Comparison of ENCODE assay signal across 9 cellular contexts in the genomic region with DNA sequence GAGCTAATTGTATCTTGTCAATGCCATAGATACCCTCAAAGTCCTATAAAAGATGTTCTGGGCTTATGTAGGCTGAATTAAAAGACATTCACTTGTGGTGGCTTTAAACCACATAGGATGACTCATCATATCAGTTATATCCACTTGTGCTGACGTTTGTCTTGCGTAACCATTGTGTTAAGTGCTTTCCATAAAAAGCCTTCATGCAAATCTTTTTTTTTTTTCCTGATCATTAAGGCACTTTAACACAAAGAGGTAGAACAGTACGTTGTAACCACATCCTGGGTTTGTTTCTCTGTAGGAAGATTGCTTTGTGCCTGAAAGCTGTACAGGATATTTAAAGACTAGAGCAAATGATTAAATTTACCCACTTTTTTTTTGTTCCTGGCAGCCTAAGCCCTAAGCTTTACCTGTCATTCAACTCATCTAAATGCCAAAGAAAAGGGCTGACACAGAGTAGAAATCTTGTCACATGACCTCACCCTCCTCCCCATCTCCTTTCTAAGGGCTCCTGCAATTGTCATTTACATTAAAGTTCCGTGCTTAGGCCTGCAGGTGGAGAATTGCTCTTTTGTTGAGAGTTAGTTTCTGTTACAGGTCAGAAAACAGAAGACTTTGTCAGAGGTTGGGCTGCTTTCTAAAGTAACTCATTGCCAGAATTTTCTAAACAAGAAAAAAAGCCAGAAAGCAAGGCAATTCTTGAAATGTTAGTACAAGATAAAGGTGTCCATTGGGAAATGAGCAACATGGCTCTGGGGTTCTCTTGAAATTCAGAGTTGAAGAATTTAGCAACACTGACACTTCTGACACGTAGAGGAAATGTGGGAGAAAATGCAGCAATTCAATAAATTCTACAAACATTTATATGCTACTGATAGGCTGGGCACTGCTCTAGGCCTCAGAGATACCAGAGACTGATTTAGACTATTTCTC.
DNase-seq lines count a peak whose midpoint lies in the region; TF ChIP-seq lines count a peak whose summit lies in the region.
"Had no signal": no experiment of that assay in that cellular context is flagged by ENCODE, and none has a peak within 500 bp of the region (broad histone marks: within the 10 kb centered on the region; RNA-seq: fewer than 3 reads in every experiment).

No MANE protein-coding gene starts in this region.

- H3K27me3 ChIP-seq in Karpas-422 (ENCODE audit: low read length) = no peaks in the 10 kb centered on the region
- H3K27me3 ChIP-seq in endodermal cell (ENCODE audit: control insufficient read depth, insufficient read depth, low read length, poor library complexity, severe bottlenecking) = no peaks in the 10 kb centered on the region
- no peaks in the 10 kb centered on the region for H3K27me3 ChIP-seq in neuronal stem cell (ENCODE audit: control insufficient read depth in 3 of 3, insufficient read depth in 3 of 3, low read depth in 1 of 3, low read length in 3 of 3)

- no peak overlapping the region for H4K91ac ChIP-seq in neuronal stem cell (ENCODE audit: low read depth, low read length, poor library complexity)

- no peak overlapping the region for H2BK5ac ChIP-seq in neuronal stem cell (ENCODE audit: low read length)

- H4K8ac ChIP-seq in neuronal stem cell (ENCODE audit: low read depth, low read length) = no peak overlapping the region

- no peak overlapping the region for H3K4ac ChIP-seq in neuronal stem cell (ENCODE audit: low read length)

- no peak overlapping the region for H3K27ac Mint-ChIP-seq in endodermal cell
- H3K27ac Mint-ChIP-seq in glutamatergic neuron (ENCODE audit: unreplicated experiment) = no peak overlapping the region

- H3K4me1 ChIP-seq in Karpas-422 (ENCODE audit: low read length) (peaks cover 73% of the 10 kb centered on the region), endodermal cell (ENCODE audit: control insufficient read depth, insufficient read depth, low read length) (no peaks in the 10 kb centered on the region), neuronal stem cell (ENCODE audit: control insufficient read depth in 2 of 2, insufficient read depth in 1 of 2, low read depth in 1 of 2, low read length in 2 of 2) (peaks cover 0 to 20% of the 10 kb centered on the region in 2 donors)

- H2AK5ac ChIP-seq in neuronal stem cell (ENCODE audit: low read depth, low read length) = no peak overlapping the region

- no peak overlapping the region for H3K14ac ChIP-seq in neuronal stem cell (ENCODE audit: low read length)

- H3K4me3 Mint-ChIP-seq in endodermal cell (no peak overlapping the region), glutamatergic neuron (ENCODE audit: unreplicated experiment) (no peak overlapping the region)

- no peaks in the 10 kb centered on the region for H3K36me3 Mint-ChIP-seq in endodermal cell (ENCODE audit: low read depth)
- H3K36me3 Mint-ChIP-seq in glutamatergic neuron (ENCODE audit: unreplicated experiment) = no peaks in the 10 kb centered on the region

- no peak overlapping the region for H2BK120ac ChIP-seq in neuronal stem cell (ENCODE audit: low read depth, low read length)

- no peaks in the 10 kb centered on the region for H4K20me1 ChIP-seq in Karpas-422 (ENCODE audit: insufficient read depth, low read depth, low read length)

- H2BK15ac ChIP-seq in neuronal stem cell (ENCODE audit: low read length) = no peak overlapping the region

- H3K4me1 Mint-ChIP-seq in endodermal cell (peaks cover 5% of the 10 kb centered on the region), glutamatergic neuron (ENCODE audit: low read depth, unreplicated experiment) (no peaks in the 10 kb centered on the region)

- H2AFZ ChIP-seq in Karpas-422 (ENCODE audit: low read length) (peak overlapping the region; percentile 56), neuronal stem cell (ENCODE audit: low read length) (peak overlapping the region; percentile 76)

- no peaks in the 10 kb centered on the region for H3K9me2 ChIP-seq in Karpas-422 (replicated peaks; ENCODE audit: insufficient read depth, low read length)

- no peak overlapping the region for H3K23ac ChIP-seq in neuronal stem cell (ENCODE audit: low read depth, low read length, poor library complexity)

- H3K9me3 Mint-ChIP-seq in endodermal cell (no peaks in the 10 kb centered on the region), glutamatergic neuron (ENCODE audit: unreplicated experiment) (no peaks in the 10 kb centered on the region)

- H3K79me1 ChIP-seq in neuronal stem cell (ENCODE audit: low read depth, low read length) = no peaks in the 10 kb centered on the region

- H3K9ac ChIP-seq in Karpas-422 (ENCODE audit: low read length) = peak overlapping the region; percentile 62
- no peak overlapping the region for H3K9ac ChIP-seq in SK-N-MC (ENCODE audit: insufficient read length)
- no peak overlapping the region for H3K9ac ChIP-seq in endodermal cell (ENCODE audit: extremely low read depth, low read length, poor library complexity, severe bottlenecking)
- no peak overlapping the region for H3K9ac ChIP-seq in neuronal stem cell (ENCODE audit: low read depth, low read length, poor library complexity)

- H3K4me2 ChIP-seq in Karpas-422 (ENCODE audit: low read depth, low read length, poor library complexity, severe bottlenecking) = peak overlapping the region; percentile 76
- no peak overlapping the region for H3K4me2 ChIP-seq in neuronal stem cell (ENCODE audit: insufficient read depth, low read length, poor library complexity, severe bottlenecking)

- no peak overlapping the region for H2BK12ac ChIP-seq in neuronal stem cell (ENCODE audit: low read length)

- H3K27ac ChIP-seq in Karpas-422 (ENCODE audit: low read length) = peak overlapping the region; percentile 96
- peak overlapping the region; percentile 76 for H3K27ac ChIP-seq in SK-N-MC
- no peak overlapping the region for H3K27ac ChIP-seq in endodermal cell (ENCODE audit: low read depth, low read length)
- H3K27ac ChIP-seq in neuronal stem cell (replicated peaks; ENCODE audit: low read length) = no peak overlapping the region
- H3K27ac ChIP-seq: thoracic aorta had no signal

- TF ChIP-seq CTCF in endodermal cell (conservative IDR thresholded peaks at IDR 0.05) (peak; percentile 67), glutamatergic neuron (IDR thresholded peaks at IDR 0.05; ENCODE audit: partially characterized antibody, unreplicated experiment) (no peak)

- H3K79me2 ChIP-seq in Karpas-422 (ENCODE audit: low read length) = no peaks in the 10 kb centered on the region

- DNase-seq in NCI-H524 (lab: John Stamatoyannopoulos, UW) = peak; percentile 15 to 34
- DNase-seq in NCI-H524 treated with DMSO at 0.1 percent for 48 hours (lab: John Stamatoyannopoulos, UW) = no peak
- peak; percentile 2 for DNase-seq in HCEC 1CT
- peak; percentile 94 for DNase-seq in Karpas-422
- DNase-seq in SK-N-MC (ENCODE audit: low read depth, low spot score) = peak; percentile 83
- DNase-seq in endodermal cell = peak; percentile 69
- DNase-seq in neuronal stem cell (ENCODE audit: low spot score) = no peak
- DNase-seq in glutamatergic neuron = no peak

- peak overlapping the region; percentile 51 for H3K4me3 ChIP-seq in Karpas-422 (ENCODE audit: low read length)
- H3K4me3 ChIP-seq in SK-N-MC = no peak overlapping the region
- no peak overlapping the region for H3K4me3 ChIP-seq in endodermal cell (ENCODE audit: low read length)
- no peak overlapping the region for H3K4me3 ChIP-seq in neuronal stem cell (ENCODE audit: low read length in 2 of 2)
- H3K4me3 ChIP-seq: thoracic aorta had no signal

- H3K27me3 Mint-ChIP-seq in endodermal cell (ENCODE audit: insufficient read depth) (no peaks in the 10 kb centered on the region), glutamatergic neuron (ENCODE audit: unreplicated experiment) (no peaks in the 10 kb centered on the region)

- no peak overlapping the region for H3K18ac ChIP-seq in neuronal stem cell (ENCODE audit: low read length)

- H3K9me3 ChIP-seq in Karpas-422 (ENCODE audit: low read length) = no peaks in the 10 kb centered on the region
- no peaks in the 10 kb centered on the region for H3K9me3 ChIP-seq in SK-N-MC (ENCODE audit: low read depth, low read length)
- H3K9me3 ChIP-seq in endodermal cell (ENCODE audit: control insufficient read depth, low read length) = no peaks in the 10 kb centered on the region
- no peaks in the 10 kb centered on the region for H3K9me3 ChIP-seq in neuronal stem cell (replicated peaks in 1 of 2; ENCODE audit: control insufficient read depth in 2 of 2, insufficient read depth in 1 of 2, low read depth in 1 of 2, low read length in 2 of 2)
- H3K9me3 ChIP-seq: thoracic aorta had no signal

- H3K36me3 ChIP-seq in Karpas-422 (ENCODE audit: insufficient read depth, low read length) = no peaks in the 10 kb centered on the region
- H3K36me3 ChIP-seq in SK-N-MC (ENCODE audit: insufficient read depth, low read length) = no peaks in the 10 kb centered on the region
- no peaks in the 10 kb centered on the region for H3K36me3 ChIP-seq in endodermal cell (ENCODE audit: control insufficient read depth, insufficient read depth, low read length)
- H3K36me3 ChIP-seq in neuronal stem cell (replicated peaks in 1 of 2; ENCODE audit: control insufficient read depth in 2 of 2, insufficient read depth in 2 of 2, low read length in 2 of 2) = no peaks in the 10 kb centered on the region
- H3K36me3 ChIP-seq: thoracic aorta had no signal

- WGBS in endodermal cell (ENCODE audit: insufficient coverage in 1 of 2, insufficient read length in 1 of 2), 2 experiments = 63 to 70% methylated on average over 2 to 5 of the region's 5 CpGs
- WGBS in neuronal stem cell (ENCODE audit: extremely low coverage in 2 of 2, insufficient read length in 2 of 2, insufficient replicate concordance in 1 of 2), 2 donors = no CpG with 5 or more reads among the region's 5 CpGs

Comparison
In these comparisons a context has a peak if more than half of its experiments do, and no peak if none do; other contexts are left out.
1. DNase-seq: peak in NCI-H524 (2 of 2), HCEC 1CT (single experiment), Karpas-422 (single experiment), SK-N-MC (single experiment) and endodermal cell (single experiment); none in NCI-H524 treated with DMSO at 0.1 percent for 48 hours (single experiment), neuronal stem cell (single experiment) and glutamatergic neuron (single experiment).
2. H3K27ac ChIP-seq: peak in Karpas-422 (single experiment) and SK-N-MC (single experiment); none in endodermal cell (single experiment) and neuronal stem cell (single experiment).